In the genomic region with DNA sequence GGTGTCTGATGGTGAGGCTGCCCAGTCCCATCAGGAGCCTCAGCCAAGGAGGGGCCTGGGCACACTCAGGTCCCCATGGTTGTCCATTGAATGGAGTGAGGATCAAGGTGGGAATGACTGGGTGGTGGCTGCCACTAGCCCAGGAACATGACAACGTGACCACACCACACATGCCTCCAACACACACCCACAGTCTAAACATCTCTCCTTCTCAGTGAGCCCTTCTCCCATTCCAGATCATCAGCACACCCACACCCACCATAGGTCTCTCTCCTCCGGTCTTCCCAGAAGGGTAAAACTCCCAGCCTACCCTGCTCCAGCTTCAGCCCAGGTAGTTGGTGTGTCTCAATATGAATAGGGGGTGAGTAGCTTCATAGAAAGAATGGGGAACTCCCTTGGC, we compare ENCODE assay signal across 27 cellular contexts. TPM values are rescaled to one million over a fixed set of nuclear protein-coding genes. Genes with fewer than 3 reads are reported as not detected.
DNase-seq lines count a peak whose midpoint lies in the region; ATAC-seq and TF ChIP-seq lines count a peak whose summit lies in the region.
"Had no signal": no experiment of that assay in that cellular context is flagged by ENCODE, and none has a peak within 500 bp of the region (broad histone marks: within the 10 kb centered on the region; RNA-seq: fewer than 3 reads in every experiment).

No MANE protein-coding gene starts in this region.

- peaks cover 10% of the 10 kb centered on the region for H3K79me2 ChIP-seq in hepatocyte
- no peaks in the 10 kb centered on the region for H3K79me2 ChIP-seq in neural progenitor cell (ENCODE audit: low read depth)

- ATAC-seq in heart left ventricle (peak in 2 of 4 donors; percentile 7 to 24), left cardiac atrium (no peak), omental fat pad (ENCODE audit: low FRiP score) (peak; percentile 21)
- ATAC-seq: left lobe of liver had no signal

- no peaks in the 10 kb centered on the region for H3K9me3 ChIP-seq in heart left ventricle
- H3K9me3 ChIP-seq in hepatocyte (ENCODE audit: low read depth), result no peaks in the 10 kb centered on the region
- no peaks in the 10 kb centered on the region for H3K9me3 ChIP-seq in neural progenitor cell (ENCODE audit: low read depth)

- H4K20me1 ChIP-seq in hepatocyte (ENCODE audit: insufficient read depth, poor library complexity, severe bottlenecking) (no peaks in the 10 kb centered on the region), neural progenitor cell (ENCODE audit: low read depth) (peaks cover 60% of the 10 kb centered on the region)

- TF ChIP-seq POLR2A in heart left ventricle (IDR thresholded peaks at IDR 0.05), result no peak

- H3K4me1 Mint-ChIP-seq in neural progenitor cell, result peaks cover 33% of the 10 kb centered on the region

- no peaks in the 10 kb centered on the region for H3K9me2 ChIP-seq in hepatocyte (replicated peaks; ENCODE audit: insufficient read depth)

- no peaks in the 10 kb centered on the region for H3K36me3 Mint-ChIP-seq in neural progenitor cell
- H3K36me3 Mint-ChIP-seq: activated naive CD4-positive, alpha-beta T cell treated with anti-CD3 and anti-CD28 coated beads, Interleukin-2, amount 10 ng/mL, durations not matched to agents 7 days and 5 days; CD8-positive, alpha-beta memory T cell had no signal

- DNase-seq in heart left ventricle (no peak), left cardiac atrium (no peak), hepatocyte (ENCODE audit: low spot score) (no peak), omental fat pad (ENCODE audit: low spot score) (no peak), posterior vena cava (ENCODE audit: low spot score) (no peak), neural progenitor cell (ENCODE audit: low spot score) (no peak), nucleus accumbens (lab: John Stamatoyannopoulos, UW) (no peak)
- DNase-seq: 8988T; activated CD4-positive, alpha-beta T cell treated with anti-CD3 and anti-CD28 coated beads for 48 hours; activated naive CD4-positive, alpha-beta T cell treated with anti-CD3 and anti-CD28 coated beads, Interleukin-2, amount 10 ng/mL, durations not matched to agents 7 days and 5 days; amniotic stem cell; CD8-positive, alpha-beta memory T cell; DMS153; endodermal cell; NCI-H2081; NCI-H345; NCI-H748 treated with DMSO at 0.1 percent for 48 hours; RPMI8226; stimulated activated CD4-positive, alpha-beta T cell treated with anti-CD3 and anti-CD28 coated beads, Interleukin-4, amount 100 ng/mL, for 1 hour; stimulated activated naive CD4-positive, alpha-beta T cell had no signal

- peak overlapping the region in 4 of 12 donors; percentile 1 to 74 (median 40) for H3K4me3 ChIP-seq in heart left ventricle
- no peak overlapping the region for H3K4me3 ChIP-seq in hepatocyte
- no peak overlapping the region for H3K4me3 ChIP-seq in urinary bladder (ENCODE audit: low read depth, low read length)
- no peak overlapping the region for H3K4me3 ChIP-seq in neural progenitor cell
- H3K4me3 ChIP-seq: SK-N-MC had no signal

- no peak overlapping the region for H3K4me3 Mint-ChIP-seq in neural progenitor cell
- H3K4me3 Mint-ChIP-seq: activated naive CD4-positive, alpha-beta T cell treated with anti-CD3 and anti-CD28 coated beads, Interleukin-2, amount 10 ng/mL, durations not matched to agents 7 days and 5 days; CD8-positive, alpha-beta memory T cell; endodermal cell had no signal

- H3K4me1 ChIP-seq in heart left ventricle (peaks cover 0 to 41% (median 13%) of the 10 kb centered on the region in 12 donors), hepatocyte (ENCODE audit: insufficient read depth) (peaks cover 29% of the 10 kb centered on the region), urinary bladder (ENCODE audit: insufficient read depth) (no peaks in the 10 kb centered on the region), neural progenitor cell (peaks cover 32% of the 10 kb centered on the region)

- H3K4me2 ChIP-seq in hepatocyte, result peak overlapping the region; percentile 72
- no peak overlapping the region for H3K4me2 ChIP-seq in neural progenitor cell

- peak overlapping the region in 10 of 12 donors; percentile 21 to 89 (median 70) for H3K27ac ChIP-seq in heart left ventricle
- H3K27ac ChIP-seq in hepatocyte, result peak overlapping the region; percentile 9
- H3K27ac ChIP-seq in urinary bladder (ENCODE audit: low read depth), result peak overlapping the region; percentile 72
- H3K27ac ChIP-seq in neural progenitor cell, result no peak overlapping the region
- H3K27ac ChIP-seq: SK-N-MC had no signal

- WGBS in heart left ventricle, 4 donors, result 13 to 28% (median 24%) methylated on average over 2 of the region's 2 CpGs
- 29% methylated on average over 2 of the region's 2 CpGs for WGBS in hepatocyte (ENCODE audit: low lambda C conversion rate, missing lambda C conversion rate)
- 10% methylated on average over 2 of the region's 2 CpGs for WGBS in urinary bladder

- H2AFZ ChIP-seq in hepatocyte, result no peak overlapping the region
- H2AFZ ChIP-seq in neural progenitor cell (replicated peaks), result no peak overlapping the region

- H3K9ac ChIP-seq in neural progenitor cell, result no peak overlapping the region

- H3K36me3 ChIP-seq in heart left ventricle, result peaks cover 0 to 15% (median 0%) of the 10 kb centered on the region in 9 donors
- H3K36me3 ChIP-seq in hepatocyte (replicated peaks; ENCODE audit: insufficient read depth, low read depth), result no peaks in the 10 kb centered on the region
- H3K36me3 ChIP-seq in urinary bladder (ENCODE audit: insufficient read depth), result no peaks in the 10 kb centered on the region
- no peaks in the 10 kb centered on the region for H3K36me3 ChIP-seq in neural progenitor cell

- no peaks in the 10 kb centered on the region for H3K9me3 Mint-ChIP-seq in neural progenitor cell
- H3K9me3 Mint-ChIP-seq: activated naive CD4-positive, alpha-beta T cell treated with anti-CD3 and anti-CD28 coated beads, Interleukin-2, amount 10 ng/mL, durations not matched to agents 7 days and 5 days; CD8-positive, alpha-beta memory T cell; endodermal cell had no signal

- intact Hi-C loops in heart left ventricle (cut with DNase I) (loop anchor here in 3 of 10 donors (5.0 kb wide), 2 partner anchors 132 to 137 kb away; no protein-coding TSS in a partner anchor), left cardiac atrium (cut with DNase I) (no loop called here), posterior vena cava (cut with DNase I) (loop anchor here in 1 of 2 donors (10.0 kb wide), 1 partner anchor 50 kb away; no protein-coding TSS in a partner anchor)

- H3K27me3 ChIP-seq in heart left ventricle, result peaks cover 11 to 94% (median 76%) of the 10 kb centered on the region in 9 donors
- H3K27me3 ChIP-seq in hepatocyte, result peaks cover 87% of the 10 kb centered on the region
- peaks cover 100% of the 10 kb centered on the region for H3K27me3 ChIP-seq in neural progenitor cell

- TF ChIP-seq CTCF in heart left ventricle (IDR thresholded peaks at IDR 0.05) (no peak), hepatocyte (IDR thresholded peaks at IDR 0.05; ENCODE audit: poor library complexity) (no peak), omental fat pad (IDR thresholded peaks at IDR 0.05) (no peak), neural progenitor cell (IDR thresholded peaks at IDR 0.05) (no peak)

- no peak overlapping the region for H3K27ac Mint-ChIP-seq in neural progenitor cell
- H3K27ac Mint-ChIP-seq: activated naive CD4-positive, alpha-beta T cell treated with anti-CD3 and anti-CD28 coated beads, Interleukin-2, amount 10 ng/mL, durations not matched to agents 7 days and 5 days; endodermal cell had no signal

- H3F3A ChIP-seq in neural progenitor cell (ENCODE audit: low read depth), result peaks cover 31% of the 10 kb centered on the region

- peaks cover 87% of the 10 kb centered on the region for H3K27me3 Mint-ChIP-seq in neural progenitor cell (ENCODE audit: insufficient read depth, low read depth)

RNA-seq across cellular contexts. Expression of a gene that starts 5.5 kb away (rescaled TPM):
- total RNA-seq in heart left ventricle (1 to 10 TPM; 1.8 to 9.5 (median 3.9) TPM), left cardiac atrium (10 to 100 TPM in 1 of 2 donors, 1 to 10 TPM in 1; 7.8 to 18.2 TPM), hepatocyte (9.0 and 10.1 TPM in 2 replicates), omental fat pad (10 to 100 TPM in 1 of 4 donors, 1 to 10 TPM in 3; 5.8 to 13.7 (median 7.1) TPM), urinary bladder (25.3 TPM), posterior vena cava (1 to 10 TPM; 1.9 to 4.5 TPM), neural progenitor cell (ENCODE audit: low replicate concordance) (0.04 and 0.22 TPM in 2 replicates)
- polyA plus RNA-seq in heart left ventricle (1 to 10 TPM; 1.9 to 5.1 TPM), hepatocyte (8.2 and 8.6 TPM in 2 replicates), urinary bladder (25.6 TPM)
- total RNA-seq: CD8-positive, alpha-beta memory T cell; G401; MCF 10A; mononuclear cell; T-helper 2 cell treated with Interferon-gamma antibody and Interleukin-4, amounts not matched to agents 100 ng/mL and 5 ng/mL, for 36 hours had no signal
- polyA plus RNA-seq: CD8-positive, alpha-beta memory T cell had no signal

RNA-seq across cellular contexts. Expression of a gene that starts 58.7 kb away (rescaled TPM):
- total RNA-seq in heart left ventricle, result 10 to 100 TPM in 8 of 9 donors, 1 to 10 TPM in 1; 9.9 to 20.3 (median 15.4) TPM
- 10 to 100 TPM; 16.4 to 16.9 TPM for polyA plus RNA-seq in heart left ventricle
- total RNA-seq in left cardiac atrium, result 10 to 100 TPM; 17.8 to 22.8 TPM
- 26.2 and 38.1 TPM in 2 replicates for total RNA-seq in hepatocyte
- polyA plus RNA-seq in hepatocyte, result 36.8 and 38.8 TPM in 2 replicates
- total RNA-seq in omental fat pad, result 10 to 100 TPM; 10.1 to 18.6 (median 12.3) TPM
- total RNA-seq in urinary bladder, result 39.7 TPM
- 30.4 TPM for polyA plus RNA-seq in urinary bladder
- total RNA-seq in posterior vena cava, result 10 to 100 TPM; 16.3 to 19.6 TPM
- 85.8 and 125 TPM in 2 replicates for total RNA-seq in neural progenitor cell (ENCODE audit: low replicate concordance)
